Comparison of ENCODE assay signal across 1 cellular context in genomic region chr22:24270556-24271405, GRCh38.
TF ChIP-seq lines count a peak whose summit lies in the region.

A gene with protein sequence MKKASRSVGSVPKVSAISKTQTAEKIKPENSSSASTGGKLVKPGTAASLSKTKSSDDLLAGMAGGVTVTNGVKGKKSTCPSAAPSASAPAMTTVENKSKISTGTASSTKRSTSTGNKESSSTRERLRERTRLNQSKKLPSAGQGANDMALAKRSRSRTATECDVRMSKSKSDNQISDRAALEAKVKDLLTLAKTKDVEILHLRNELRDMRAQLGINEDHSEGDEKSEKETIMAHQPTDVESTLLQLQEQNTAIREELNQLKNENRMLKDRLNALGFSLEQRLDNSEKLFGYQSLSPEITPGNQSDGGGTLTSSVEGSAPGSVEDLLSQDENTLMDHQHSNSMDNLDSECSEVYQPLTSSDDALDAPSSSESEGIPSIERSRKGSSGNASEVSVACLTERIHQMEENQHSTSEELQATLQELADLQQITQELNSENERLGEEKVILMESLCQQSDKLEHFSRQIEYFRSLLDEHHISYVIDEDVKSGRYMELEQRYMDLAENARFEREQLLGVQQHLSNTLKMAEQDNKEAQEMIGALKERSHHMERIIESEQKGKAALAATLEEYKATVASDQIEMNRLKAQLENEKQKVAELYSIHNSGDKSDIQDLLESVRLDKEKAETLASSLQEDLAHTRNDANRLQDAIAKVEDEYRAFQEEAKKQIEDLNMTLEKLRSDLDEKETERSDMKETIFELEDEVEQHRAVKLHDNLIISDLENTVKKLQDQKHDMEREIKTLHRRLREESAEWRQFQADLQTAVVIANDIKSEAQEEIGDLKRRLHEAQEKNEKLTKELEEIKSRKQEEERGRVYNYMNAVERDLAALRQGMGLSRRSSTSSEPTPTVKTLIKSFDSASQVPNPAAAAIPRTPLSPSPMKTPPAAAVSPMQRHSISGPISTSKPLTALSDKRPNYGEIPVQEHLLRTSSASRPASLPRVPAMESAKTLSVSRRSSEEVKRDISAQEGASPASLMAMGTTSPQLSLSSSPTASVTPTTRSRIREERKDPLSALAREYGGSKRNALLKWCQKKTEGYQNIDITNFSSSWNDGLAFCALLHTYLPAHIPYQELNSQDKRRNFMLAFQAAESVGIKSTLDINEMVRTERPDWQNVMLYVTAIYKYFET (plus strand): TSS chr22:24270831. CDS start chr22:24302232, 31,401 bp downstream.

TF ChIP-seq in K562, 482 proteins besides CTCF, POLR2A, EP300 and RAD21 (continued from another document):
- TF ChIP-seq FOXP1 (CRISPR knock-in tag; IDR thresholded peaks at IDR 0.05) = peak; percentile 57; the same call in 1 of the 2 replicates
- peak; percentile 90 for TF ChIP-seq ATF7 (IDR thresholded peaks at IDR 0.05)
- peak; percentile 44; the same call in 1 of the 2 replicates for TF ChIP-seq CBX1 (IDR thresholded peaks at IDR 0.05; ENCODE audit: low read depth)
- peak; percentile 90 for TF ChIP-seq KDM5B (IDR thresholded peaks at IDR 0.05; ENCODE audit: insufficient replicate concordance, low read depth, low read length)
- peak; percentile 95 for TF ChIP-seq POLR2G (IDR thresholded peaks at IDR 0.05; ENCODE audit: low read depth, low read length)
- TF ChIP-seq ZNF316 (IDR thresholded peaks at IDR 0.05) = no peak
- peak; percentile 59 for TF ChIP-seq CTBP1 (IDR thresholded peaks at IDR 0.05; ENCODE audit: borderline replicate concordance)
- TF ChIP-seq NEUROD1 (IDR thresholded peaks at IDR 0.05; ENCODE audit: borderline replicate concordance, low read depth, low read length, partially characterized antibody) = peak; percentile 7
- peak; percentile 51; the same call in 1 of the 2 replicates for TF ChIP-seq SP1 (CRISPR knock-in tag; IDR thresholded peaks at IDR 0.05)
- peak; percentile 72 for TF ChIP-seq L3MBTL2 (IDR thresholded peaks at IDR 0.05)
- TF ChIP-seq SMAD1 (IDR thresholded peaks at IDR 0.05; ENCODE audit: low read depth, low read length, partially characterized antibody) = no peak
- TF ChIP-seq MCM5 (IDR thresholded peaks at IDR 0.05; ENCODE audit: low read depth) = no peak
- peak in 2 of 3 experiments; percentile 4 to 46 for TF ChIP-seq YY1 (IDR thresholded peaks at IDR 0.05; ENCODE audit: borderline replicate concordance in 1 of 3, control insufficient read depth in 1 of 3, extremely low read depth in 1 of 3, insufficient read depth in 3 of 3, insufficient read length in 1 of 3, insufficient replicate concordance in 2 of 3, low read depth in 1 of 3, low read length in 2 of 3)
- peak; percentile 50; the same call in 1 of the 2 replicates for TF ChIP-seq ATF3 (IDR thresholded peaks at IDR 0.05)
- no peak for TF ChIP-seq ATF3 (CRISPR knock-in tag; conservative IDR thresholded peaks at IDR 0.05)
- TF ChIP-seq ZBTB17 (CRISPR knock-in tag; IDR thresholded peaks at IDR 0.05) = peak; percentile 93
